In genomic region chr12:111256629-111257434, GRCh38 we compare ENCODE assay signal across 32 cellular contexts.
"Had no signal": no experiment of that assay in that cellular context is flagged by ENCODE, and none has a peak within 500 bp of the region (broad histone marks: within the 10 kb centered on the region; RNA-seq: fewer than 3 reads in every experiment).

No MANE protein-coding gene starts in this region.

- H3K4me1 ChIP-seq: gastroesophageal sphincter, testis, transverse colon had no signal

- H3K27ac ChIP-seq: brain microvascular endothelial cell, coronary artery, dorsolateral prefrontal cortex, gastroesophageal sphincter, ovary, skin epidermis, testis, transverse colon, VCaP had no signal

- DNase-seq: activated CD4-positive, alpha-beta memory T cell treated with anti-CD3 and anti-CD28 coated beads for 36 hours; activated CD4-positive, alpha-beta T cell treated with anti-CD3 and anti-CD28 coated beads for 48 hours; activated CD8-positive, alpha-beta memory T cell treated with anti-CD3 and anti-CD28 coated beads, Interleukin-2, amount 50 U/mL, for 4 hours; activated gamma-delta T cell; activated naive CD4-positive, alpha-beta T cell treated with anti-CD3 and anti-CD28 coated beads, Interleukin-2, amount 10 ng/mL, durations not matched to agents 7 days and 5 days; activated T-cell treated with anti-CD3 and anti-CD28 coated beads, Interleukin-2, amount 50 U/mL, for 1 hour; amniotic stem cell; brain microvascular endothelial cell; dorsolateral prefrontal cortex; effector memory CD4-positive, alpha-beta T cell; erythroblast; head of caudate nucleus; hypothalamus; immature natural killer cell; kidney; left colon; naive B cell; nephron progenitor cell; ovary; stimulated activated CD4-positive, alpha-beta T cell treated with anti-CD3 and anti-CD28 coated beads, Interleukin-12 subunit alpha, Interleukin-12 subunit beta, amount 100 ng/mL, for 4 hours; stimulated activated CD4-positive, alpha-beta T cell treated with anti-CD3 and anti-CD28 coated beads, Interleukin-4, amount 100 ng/mL, for 1 hour; stimulated activated naive CD8-positive, alpha-beta T cell treated with anti-CD3 and anti-CD28 coated beads, Interleukin-15, Interleukin-2, amounts not matched to agents 100 U/mL and 50 U/mL, for 24 hours; testis; transverse colon had no signal

- H3K27me3 ChIP-seq: brain microvascular endothelial cell, ovary, testis, transverse colon had no signal

- H3K36me3 ChIP-seq: brain microvascular endothelial cell, gastroesophageal sphincter, ovary, transverse colon had no signal

- H3K9me3 ChIP-seq: gastroesophageal sphincter, ovary, testis, transverse colon had no signal

- ATAC-seq: activated CD4-positive, CD25-positive, alpha-beta regulatory T cell treated with anti-CD3 and anti-CD28 coated beads, Interleukin-2, amount 50 U/mL, for 24 hours; gastroesophageal sphincter; left colon; sciatic nerve; stimulated activated naive CD8-positive, alpha-beta T cell treated with anti-CD3 and anti-CD28 coated beads, Interleukin-15, Interleukin-2, amounts not matched to agents 100 U/mL and 50 U/mL, for 24 hours had no signal

- H3K4me3 ChIP-seq: coronary artery, dorsolateral prefrontal cortex, gastroesophageal sphincter, ovary, skin epidermis, testis, transverse colon had no signal

- FAIRE-seq: astrocyte, kidney, TTC549 had no signal
